ENCODE assay signal across 15 cellular contexts in the genomic region with DNA sequence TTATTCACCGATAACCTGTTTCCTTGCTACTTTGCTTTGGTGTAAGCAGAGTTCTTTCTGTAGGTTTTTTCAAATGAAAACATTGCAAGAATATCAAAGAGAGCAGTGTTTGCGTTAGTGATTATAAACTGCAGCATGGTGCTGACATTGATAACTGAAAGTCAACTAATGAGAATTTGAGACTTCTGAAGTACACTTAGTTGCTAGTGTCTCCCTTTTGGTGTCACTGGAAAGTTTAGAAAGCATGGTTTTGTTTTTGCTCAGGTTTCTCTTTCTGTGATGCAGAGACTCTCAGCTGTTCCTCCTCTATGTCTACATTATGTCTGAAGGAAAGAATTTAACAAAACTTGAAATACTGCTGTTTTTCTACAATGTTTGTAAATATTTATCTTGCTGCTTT.
DNase-seq lines count a peak whose midpoint lies in the region; ATAC-seq lines count a peak whose summit lies in the region.
"Had no signal": no experiment of that assay in that cellular context is flagged by ENCODE, and none has a peak within 500 bp of the region (broad histone marks: within the 10 kb centered on the region; RNA-seq: fewer than 3 reads in every experiment).

No MANE protein-coding gene starts in this region.

- intact Hi-C loops in activated CD4-positive, alpha-beta T cell treated with anti-CD3 and anti-CD28 coated beads for 36 hours (cut with DNase I, micrococcal nuclease) = loop anchor here in 1 of 2 experiments (1.0 to 10.0 kb wide), 2 partner anchors 13 to 1214 kb away; no protein-coding TSS in a partner anchor

- ATAC-seq in activated CD4-positive, alpha-beta T cell treated with anti-CD3 and anti-CD28 coated beads for 36 hours = peak; percentile 73
- peak; percentile 65 for ATAC-seq in GM21576 (IDR thresholded peaks at IDR 0.05; ENCODE audit: unreplicated experiment)
- peak; percentile 47 for ATAC-seq in HG03457 (IDR thresholded peaks at IDR 0.05; ENCODE audit: unreplicated experiment)
- ATAC-seq in naive thymus-derived CD8-positive, alpha-beta T cell = peak in 1 of 2 donors; percentile 14
- ATAC-seq: heart left ventricle had no signal

- H3K9me3 Mint-ChIP-seq in activated CD4-positive, alpha-beta T cell treated with anti-CD3 and anti-CD28 coated beads for 36 hours (ENCODE audit: low read depth) = no peaks in the 10 kb centered on the region
- no peaks in the 10 kb centered on the region for H3K9me3 Mint-ChIP-seq in naive thymus-derived CD8-positive, alpha-beta T cell
- H3K9me3 Mint-ChIP-seq: dendritic cell treated with granulocyte-macrophage colony-stimulating factor and Interleukin-4, amounts not matched to agents 40 ng/mL and 50 ng/mL, for 4 days had no signal

- H3K4me1 Mint-ChIP-seq in activated CD4-positive, alpha-beta T cell treated with anti-CD3 and anti-CD28 coated beads for 36 hours = peaks cover 85% of the 10 kb centered on the region
- H3K4me1 Mint-ChIP-seq in naive thymus-derived CD8-positive, alpha-beta T cell = peaks cover 25 to 84% (median 64%) of the 10 kb centered on the region in 4 donors

- CTCF ChIA-PET in activated CD4-positive, alpha-beta T cell treated with anti-CD3 and anti-CD28 coated beads for 36 hours (lab: Charles Lee) = interaction anchor here (1.0 kb wide), 2 partner anchors 9 to 97 kb away, joined by 3 read pairs; no protein-coding TSS in a partner anchor

- peaks cover 66% of the 10 kb centered on the region for H3K36me3 Mint-ChIP-seq in activated CD4-positive, alpha-beta T cell treated with anti-CD3 and anti-CD28 coated beads for 36 hours (ENCODE audit: low read depth)
- H3K36me3 Mint-ChIP-seq in naive thymus-derived CD8-positive, alpha-beta T cell = peaks cover 0 to 56% (median 17%) of the 10 kb centered on the region in 3 donors

- no peak overlapping the region for H3K4me3 Mint-ChIP-seq in activated CD4-positive, alpha-beta T cell treated with anti-CD3 and anti-CD28 coated beads for 36 hours
- H3K4me3 Mint-ChIP-seq in naive thymus-derived CD8-positive, alpha-beta T cell = peak overlapping the region in 1 of 10 donors; percentile 26
- H3K4me3 Mint-ChIP-seq: dendritic cell treated with granulocyte-macrophage colony-stimulating factor and Interleukin-4, amounts not matched to agents 40 ng/mL and 50 ng/mL, for 4 days had no signal

- no peak for DNase-seq in activated CD4-positive, alpha-beta T cell treated with anti-CD3 and anti-CD28 coated beads for 36 hours
- no peak for DNase-seq in activated CD4-positive, alpha-beta T cell treated with anti-CD3 and anti-CD28 coated beads, Interleukin-2, amount 50 U/mL, for 1 hour
- no peak for DNase-seq in naive thymus-derived CD8-positive, alpha-beta T cell
- no peak for DNase-seq in cerebellar nuclear complex (lab: John Stamatoyannopoulos, UW)
- DNase-seq in hippocampal formation (lab: John Stamatoyannopoulos, UW) = no peak
- DNase-seq in iPS-NIHi11 (ENCODE audit: low spot score) = no peak
- DNase-seq: 8988T; heart left ventricle; NCI-H1436; SIG-M5; stimulated activated CD4-positive, alpha-beta T cell treated with anti-CD3 and anti-CD28 coated beads, Interleukin-2, amount 100 ng/mL, for 48 hours; upper lobe of left lung had no signal

- H3K27ac Mint-ChIP-seq in activated CD4-positive, alpha-beta T cell treated with anti-CD3 and anti-CD28 coated beads for 36 hours = peak overlapping the region; percentile 60
- peak overlapping the region in 8 of 10 donors; percentile 4 to 84 (median 54) for H3K27ac Mint-ChIP-seq in naive thymus-derived CD8-positive, alpha-beta T cell
- H3K27ac Mint-ChIP-seq: dendritic cell treated with granulocyte-macrophage colony-stimulating factor and Interleukin-4, amounts not matched to agents 40 ng/mL and 50 ng/mL, for 4 days had no signal

- no peaks in the 10 kb centered on the region for H3K27me3 Mint-ChIP-seq in activated CD4-positive, alpha-beta T cell treated with anti-CD3 and anti-CD28 coated beads for 36 hours
- H3K27me3 Mint-ChIP-seq in naive thymus-derived CD8-positive, alpha-beta T cell = no peaks in the 10 kb centered on the region
- H3K27me3 Mint-ChIP-seq: dendritic cell treated with granulocyte-macrophage colony-stimulating factor and Interleukin-4, amounts not matched to agents 40 ng/mL and 50 ng/mL, for 4 days had no signal

- POLR2A ChIA-PET in activated CD4-positive, alpha-beta T cell treated with anti-CD3 and anti-CD28 coated beads for 36 hours (lab: Charles Lee) = no interaction called here
- POLR2A ChIA-PET in naive thymus-derived CD8-positive, alpha-beta T cell (lab: Charles Lee) = interaction anchor here (1.5 kb wide), 1 partner anchor 10 kb away, joined by 4 read pairs; no protein-coding TSS in a partner anchor
